ENCODE assay signal across 1 cellular context in the genomic region with DNA sequence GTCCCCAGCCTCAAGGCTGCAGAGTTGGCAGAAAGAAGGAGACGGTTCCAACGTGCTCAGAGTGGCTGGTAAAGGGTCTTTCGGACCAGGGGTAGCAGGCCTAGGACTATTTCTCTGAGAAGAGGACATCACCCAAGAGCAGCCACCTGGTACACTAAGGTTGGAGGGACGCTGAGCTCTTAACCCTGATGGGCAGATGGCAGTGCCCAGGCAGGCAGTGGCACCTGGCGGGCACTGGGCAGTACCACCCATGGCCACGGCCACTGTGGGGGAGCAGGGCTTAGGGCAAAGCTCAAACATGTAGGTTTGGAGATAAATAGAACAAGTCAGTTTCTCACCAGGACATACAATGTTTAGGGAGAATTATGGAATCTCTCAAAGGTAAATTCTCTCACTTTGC.
TF ChIP-seq lines count a peak whose summit lies in the region.

No MANE protein-coding gene starts in this region.

TF ChIP-seq in A549, 52 proteins besides CTCF, POLR2A, EP300 and RAD21 (continued from another document):
- TF ChIP-seq, protein P1, sequence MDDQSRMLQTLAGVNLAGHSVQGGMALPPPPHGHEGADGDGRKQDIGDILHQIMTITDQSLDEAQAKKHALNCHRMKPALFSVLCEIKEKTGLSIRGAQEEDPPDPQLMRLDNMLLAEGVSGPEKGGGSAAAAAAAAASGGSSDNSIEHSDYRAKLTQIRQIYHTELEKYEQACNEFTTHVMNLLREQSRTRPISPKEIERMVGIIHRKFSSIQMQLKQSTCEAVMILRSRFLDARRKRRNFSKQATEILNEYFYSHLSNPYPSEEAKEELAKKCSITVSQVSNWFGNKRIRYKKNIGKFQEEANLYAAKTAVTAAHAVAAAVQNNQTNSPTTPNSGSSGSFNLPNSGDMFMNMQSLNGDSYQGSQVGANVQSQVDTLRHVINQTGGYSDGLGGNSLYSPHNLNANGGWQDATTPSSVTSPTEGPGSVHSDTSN (IDR thresholded peaks at IDR 0.05), result no peak
- TF ChIP-seq RFX5 (IDR thresholded peaks at IDR 0.05) (no peak), FOSB (CRISPR knock-in tag; IDR thresholded peaks at IDR 0.05) (no peak), MAFK (IDR thresholded peaks at IDR 0.05; ENCODE audit: partially characterized antibody) (no peak)
- TF ChIP-seq, protein P2, sequence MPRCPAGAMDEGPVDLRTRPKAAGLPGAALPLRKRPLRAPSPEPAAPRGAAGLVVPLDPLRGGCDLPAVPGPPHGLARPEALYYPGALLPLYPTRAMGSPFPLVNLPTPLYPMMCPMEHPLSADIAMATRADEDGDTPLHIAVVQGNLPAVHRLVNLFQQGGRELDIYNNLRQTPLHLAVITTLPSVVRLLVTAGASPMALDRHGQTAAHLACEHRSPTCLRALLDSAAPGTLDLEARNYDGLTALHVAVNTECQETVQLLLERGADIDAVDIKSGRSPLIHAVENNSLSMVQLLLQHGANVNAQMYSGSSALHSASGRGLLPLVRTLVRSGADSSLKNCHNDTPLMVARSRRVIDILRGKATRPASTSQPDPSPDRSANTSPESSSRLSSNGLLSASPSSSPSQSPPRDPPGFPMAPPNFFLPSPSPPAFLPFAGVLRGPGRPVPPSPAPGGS (IDR thresholded peaks at IDR 0.05), result no peak
